In genomic region chr7:51158742-51159441, GRCh38 we compare ENCODE assay signal across 18 cellular contexts.
"Had no signal": no experiment of that assay in that cellular context is flagged by ENCODE, and none has a peak within 500 bp of the region (broad histone marks: within the 10 kb centered on the region; RNA-seq: fewer than 3 reads in every experiment).

No MANE protein-coding gene starts in this region.

- H3K9me3 Mint-ChIP-seq: activated naive CD8-positive, alpha-beta T cell treated with anti-CD3 and anti-CD28 coated beads for 36 hours; stimulated activated naive B cell treated with anti-CD40 and anti-IgM and Interleukin-4, amounts not matched to agents 10 μg/mL and 1 μg/mL and 100 μg/mL, for 72 hours; type B pancreatic cell had no signal

- H3K4me1 ChIP-seq: body of pancreas had no signal

- FAIRE-seq: colon, keratinocyte had no signal

- H3K27me3 ChIP-seq: body of pancreas, ovary, sigmoid colon had no signal

- H3K36me3 ChIP-seq: left ventricle myocardium inferior, ovary, sigmoid colon had no signal

- H3K27me3 Mint-ChIP-seq: type B pancreatic cell had no signal

- H3K36me3 Mint-ChIP-seq: activated naive CD8-positive, alpha-beta T cell treated with anti-CD3 and anti-CD28 coated beads for 36 hours; stimulated activated naive B cell treated with anti-CD40 and anti-IgM and Interleukin-4, amounts not matched to agents 10 μg/mL and 1 μg/mL and 100 μg/mL, for 72 hours; type B pancreatic cell had no signal

- DNase-seq: activated CD4-positive, alpha-beta T cell treated with anti-CD3 and anti-CD28 coated beads, Interleukin-2, amount 50 U/mL, for 48 hours; activated naive CD8-positive, alpha-beta T cell treated with anti-CD3 and anti-CD28 coated beads for 36 hours; amniotic stem cell; body of pancreas; foreskin melanocyte; hypothalamus; left ventricle myocardium inferior; mammary epithelial cell; ovary; sigmoid colon; stimulated activated CD4-positive, alpha-beta T cell treated with anti-CD3 and anti-CD28 coated beads, Interleukin-4, amount 100 ng/mL, for 24 hours; stimulated activated naive B cell treated with anti-CD40 and anti-IgM and Interleukin-4, amounts not matched to agents 10 μg/mL and 1 μg/mL and 100 μg/mL, for 72 hours; SW 1271; T-helper 2 cell; WERI-Rb-1 had no signal

- H3K27ac ChIP-seq: body of pancreas, left ventricle myocardium inferior, ovary, sigmoid colon, WERI-Rb-1 had no signal

- ATAC-seq: body of pancreas; stimulated activated naive B cell treated with anti-CD40 and anti-IgM and Interleukin-4, amounts not matched to agents 10 μg/mL and 1 μg/mL and 100 μg/mL, for 72 hours had no signal

- H3K4me3 Mint-ChIP-seq: activated naive CD8-positive, alpha-beta T cell treated with anti-CD3 and anti-CD28 coated beads for 36 hours; stimulated activated naive B cell treated with anti-CD40 and anti-IgM and Interleukin-4, amounts not matched to agents 10 μg/mL and 1 μg/mL and 100 μg/mL, for 72 hours; type B pancreatic cell had no signal

- H3K27ac Mint-ChIP-seq: activated naive CD8-positive, alpha-beta T cell treated with anti-CD3 and anti-CD28 coated beads for 36 hours; stimulated activated naive B cell treated with anti-CD40 and anti-IgM and Interleukin-4, amounts not matched to agents 10 μg/mL and 1 μg/mL and 100 μg/mL, for 72 hours; type B pancreatic cell had no signal

- H3K9me3 ChIP-seq: body of pancreas, left ventricle myocardium inferior, ovary, sigmoid colon had no signal

- H3K4me3 ChIP-seq: body of pancreas, left ventricle myocardium inferior, ovary, sigmoid colon had no signal
